ENCODE assay signal across 3 cellular contexts in genomic region chr10:24256619-24257018, GRCh38.
A peak's percentile ranks its signal among the peaks of the same experiment; 100 is the strongest.
TF ChIP-seq lines count a peak whose summit lies in the region.

No MANE protein-coding gene starts in this region.

TF ChIP-seq in GM23338, 12 proteins besides CTCF, POLR2A, EP300 and RAD21:
- TF ChIP-seq ZNF114 (CRISPR knock-in tag; IDR thresholded peaks at IDR 0.05) (no peak), EZH2phosphoT487 (IDR thresholded peaks at IDR 0.05; ENCODE audit: unreplicated experiment) (no peak), CREB1 (CRISPR knock-in tag; IDR thresholded peaks at IDR 0.05; ENCODE audit: low read depth) (no peak), JUNB (IDR thresholded peaks at IDR 0.05; ENCODE audit: unreplicated experiment) (no peak), ZNF331 (CRISPR knock-in tag; IDR thresholded peaks at IDR 0.05; ENCODE audit: low read depth) (no peak)
- TF ChIP-seq, protein P1, sequence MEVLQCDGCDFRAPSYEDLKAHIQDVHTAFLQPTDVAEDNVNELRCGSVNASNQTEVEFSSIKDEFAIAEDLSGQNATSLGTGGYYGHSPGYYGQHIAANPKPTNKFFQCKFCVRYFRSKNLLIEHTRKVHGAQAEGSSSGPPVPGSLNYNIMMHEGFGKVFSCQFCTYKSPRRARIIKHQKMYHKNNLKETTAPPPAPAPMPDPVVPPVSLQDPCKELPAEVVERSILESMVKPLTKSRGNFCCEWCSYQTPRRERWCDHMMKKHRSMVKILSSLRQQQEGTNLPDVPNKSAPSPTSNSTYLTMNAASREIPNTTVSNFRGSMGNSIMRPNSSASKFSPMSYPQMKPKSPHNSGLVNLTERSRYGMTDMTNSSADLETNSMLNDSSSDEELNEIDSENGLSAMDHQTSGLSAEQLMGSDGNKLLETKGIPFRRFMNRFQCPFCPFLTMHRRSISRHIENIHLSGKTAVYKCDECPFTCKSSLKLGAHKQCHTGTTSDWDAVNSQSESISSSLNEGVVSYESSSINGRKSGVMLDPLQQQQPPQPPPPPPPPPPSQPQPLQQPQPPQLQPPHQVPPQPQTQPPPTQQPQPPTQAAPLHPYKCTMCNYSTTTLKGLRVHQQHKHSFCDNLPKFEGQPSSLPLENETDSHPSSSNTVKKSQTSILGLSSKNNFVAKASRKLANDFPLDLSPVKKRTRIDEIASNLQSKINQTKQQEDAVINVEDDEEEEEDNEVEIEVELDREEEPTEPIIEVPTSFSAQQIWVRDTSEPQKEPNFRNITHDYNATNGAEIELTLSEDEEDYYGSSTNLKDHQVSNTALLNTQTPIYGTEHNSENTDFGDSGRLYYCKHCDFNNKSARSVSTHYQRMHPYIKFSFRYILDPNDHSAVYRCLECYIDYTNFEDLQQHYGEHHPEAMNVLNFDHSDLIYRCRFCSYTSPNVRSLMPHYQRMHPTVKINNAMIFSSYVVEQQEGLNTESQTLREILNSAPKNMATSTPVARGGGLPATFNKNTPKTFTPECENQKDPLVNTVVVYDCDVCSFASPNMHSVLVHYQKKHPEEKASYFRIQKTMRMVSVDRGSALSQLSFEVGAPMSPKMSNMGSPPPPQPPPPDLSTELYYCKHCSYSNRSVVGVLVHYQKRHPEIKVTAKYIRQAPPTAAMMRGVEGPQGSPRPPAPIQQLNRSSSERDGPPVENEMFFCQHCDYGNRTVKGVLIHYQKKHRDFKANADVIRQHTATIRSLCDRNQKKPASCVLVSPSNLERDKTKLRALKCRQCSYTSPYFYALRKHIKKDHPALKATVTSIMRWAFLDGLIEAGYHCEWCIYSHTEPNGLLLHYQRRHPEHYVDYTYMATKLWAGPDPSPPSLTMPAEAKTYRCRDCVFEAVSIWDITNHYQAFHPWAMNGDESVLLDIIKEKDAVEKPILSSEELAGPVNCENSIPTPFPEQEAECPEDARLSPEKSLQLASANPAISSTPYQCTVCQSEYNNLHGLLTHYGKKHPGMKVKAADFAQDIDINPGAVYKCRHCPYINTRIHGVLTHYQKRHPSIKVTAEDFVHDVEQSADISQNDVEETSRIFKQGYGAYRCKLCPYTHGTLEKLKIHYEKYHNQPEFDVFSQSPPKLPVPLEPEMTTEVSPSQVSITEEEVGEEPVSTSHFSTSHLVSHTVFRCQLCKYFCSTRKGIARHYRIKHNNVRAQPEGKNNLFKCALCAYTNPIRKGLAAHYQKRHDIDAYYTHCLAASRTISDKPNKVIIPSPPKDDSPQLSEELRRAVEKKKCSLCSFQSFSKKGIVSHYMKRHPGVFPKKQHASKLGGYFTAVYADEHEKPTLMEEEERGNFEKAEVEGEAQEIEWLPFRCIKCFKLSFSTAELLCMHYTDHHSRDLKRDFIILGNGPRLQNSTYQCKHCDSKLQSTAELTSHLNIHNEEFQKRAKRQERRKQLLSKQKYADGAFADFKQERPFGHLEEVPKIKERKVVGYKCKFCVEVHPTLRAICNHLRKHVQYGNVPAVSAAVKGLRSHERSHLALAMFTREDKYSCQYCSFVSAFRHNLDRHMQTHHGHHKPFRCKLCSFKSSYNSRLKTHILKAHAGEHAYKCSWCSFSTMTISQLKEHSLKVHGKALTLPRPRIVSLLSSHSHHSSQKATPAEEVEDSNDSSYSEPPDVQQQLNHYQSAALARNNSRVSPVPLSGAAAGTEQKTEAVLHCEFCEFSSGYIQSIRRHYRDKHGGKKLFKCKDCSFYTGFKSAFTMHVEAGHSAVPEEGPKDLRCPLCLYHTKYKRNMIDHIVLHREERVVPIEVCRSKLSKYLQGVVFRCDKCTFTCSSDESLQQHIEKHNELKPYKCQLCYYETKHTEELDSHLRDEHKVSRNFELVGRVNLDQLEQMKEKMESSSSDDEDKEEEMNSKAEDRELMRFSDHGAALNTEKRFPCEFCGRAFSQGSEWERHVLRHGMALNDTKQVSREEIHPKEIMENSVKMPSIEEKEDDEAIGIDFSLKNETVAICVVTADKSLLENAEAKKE (CRISPR knock-in tag; IDR thresholded peaks at IDR 0.05) = no peak

TF ChIP-seq in K562, 482 proteins besides CTCF, POLR2A, EP300 and RAD21:
- TF ChIP-seq TEAD4 (IDR thresholded peaks at IDR 0.05; ENCODE audit: low read length) = peak; percentile 43; the same call in 1 of the 2 replicates
- TF ChIP-seq TEAD4 (CRISPR knock-in tag; IDR thresholded peaks at IDR 0.05; ENCODE audit: borderline replicate concordance) = no peak
- no peak for TF ChIP-seq MXD1 (CRISPR knock-in tag; IDR thresholded peaks at IDR 0.05; ENCODE audit: borderline replicate concordance, poor library complexity, severe bottlenecking)
- peak; percentile 69 for TF ChIP-seq CBFA2T3 (IDR thresholded peaks at IDR 0.05)
- TF ChIP-seq NCOR1 (IDR thresholded peaks at IDR 0.05) = peak; percentile 24; the same call in 1 of the 2 replicates
- no peak for TF ChIP-seq MYNN (IDR thresholded peaks at IDR 0.05)
- no peak for TF ChIP-seq MYNN (CRISPR knock-in tag; IDR thresholded peaks at IDR 0.05)
- TF ChIP-seq FOXA1 (IDR thresholded peaks at IDR 0.05; ENCODE audit: borderline replicate concordance) = no peak
- peak; percentile 54; the same call in 1 of the 2 replicates for TF ChIP-seq TAL1 (IDR thresholded peaks at IDR 0.05)
- TF ChIP-seq HNRNPUL1 (IDR thresholded peaks at IDR 0.05; ENCODE audit: low read length) = no peak
- TF ChIP-seq NR2C1 (IDR thresholded peaks at IDR 0.05) = peak; percentile 37; the same call in 1 of the 2 replicates
- TF ChIP-seq NR2C1 (tag; IDR thresholded peaks at IDR 0.05) = peak; percentile 64
- TF ChIP-seq, protein P2, sequence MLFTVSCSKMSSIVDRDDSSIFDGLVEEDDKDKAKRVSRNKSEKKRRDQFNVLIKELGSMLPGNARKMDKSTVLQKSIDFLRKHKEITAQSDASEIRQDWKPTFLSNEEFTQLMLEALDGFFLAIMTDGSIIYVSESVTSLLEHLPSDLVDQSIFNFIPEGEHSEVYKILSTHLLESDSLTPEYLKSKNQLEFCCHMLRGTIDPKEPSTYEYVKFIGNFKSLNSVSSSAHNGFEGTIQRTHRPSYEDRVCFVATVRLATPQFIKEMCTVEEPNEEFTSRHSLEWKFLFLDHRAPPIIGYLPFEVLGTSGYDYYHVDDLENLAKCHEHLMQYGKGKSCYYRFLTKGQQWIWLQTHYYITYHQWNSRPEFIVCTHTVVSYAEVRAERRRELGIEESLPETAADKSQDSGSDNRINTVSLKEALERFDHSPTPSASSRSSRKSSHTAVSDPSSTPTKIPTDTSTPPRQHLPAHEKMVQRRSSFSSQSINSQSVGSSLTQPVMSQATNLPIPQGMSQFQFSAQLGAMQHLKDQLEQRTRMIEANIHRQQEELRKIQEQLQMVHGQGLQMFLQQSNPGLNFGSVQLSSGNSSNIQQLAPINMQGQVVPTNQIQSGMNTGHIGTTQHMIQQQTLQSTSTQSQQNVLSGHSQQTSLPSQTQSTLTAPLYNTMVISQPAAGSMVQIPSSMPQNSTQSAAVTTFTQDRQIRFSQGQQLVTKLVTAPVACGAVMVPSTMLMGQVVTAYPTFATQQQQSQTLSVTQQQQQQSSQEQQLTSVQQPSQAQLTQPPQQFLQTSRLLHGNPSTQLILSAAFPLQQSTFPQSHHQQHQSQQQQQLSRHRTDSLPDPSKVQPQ (CRISPR knock-in tag; IDR thresholded peaks at IDR 0.05; ENCODE audit: borderline replicate concordance) = no peak
- TF ChIP-seq TEAD2 (tag; IDR thresholded peaks at IDR 0.05) = no peak
- no peak for TF ChIP-seq ZNF655 (CRISPR knock-in tag; IDR thresholded peaks at IDR 0.05)
- no peak for TF ChIP-seq SOX6 (IDR thresholded peaks at IDR 0.05)
- TF ChIP-seq ZBTB26 (CRISPR knock-in tag; IDR thresholded peaks at IDR 0.05) = no peak
- TF ChIP-seq THRAP3 (IDR thresholded peaks at IDR 0.05; ENCODE audit: borderline replicate concordance) = no peak
- TF ChIP-seq CBFA2T2 (conservative IDR thresholded peaks at IDR 0.05) = peak; percentile 60

TF ChIP-seq in HepG2, 621 proteins besides CTCF, POLR2A, EP300 and RAD21:
- TF ChIP-seq ZNF354B (CRISPR knock-in tag; IDR thresholded peaks at IDR 0.05) (no peak), ZFAT (CRISPR knock-in tag; conservative IDR thresholded peaks at IDR 0.05) (no peak), ZNF407 (CRISPR knock-in tag; IDR thresholded peaks at IDR 0.05; ENCODE audit: not compliant biosample characterization) (no peak), MNT (IDR thresholded peaks at IDR 0.05) (no peak), TCF7 (IDR thresholded peaks at IDR 0.05; ENCODE audit: low read depth) (no peak), ZNF598 (CRISPR knock-in tag; IDR thresholded peaks at IDR 0.05; ENCODE audit: borderline replicate concordance) (no peak)
